In genomic region chr12:109147954-109148353, GRCh38 we compare ENCODE assay signal across 13 cellular contexts. TPM values are rescaled to one million over a fixed set of nuclear protein-coding genes. Genes with fewer than 3 reads are reported as not detected.
A peak's percentile ranks its signal among the peaks of the same experiment; 100 is the strongest.
DNase-seq lines count a peak whose midpoint lies in the region; ATAC-seq and TF ChIP-seq lines count a peak whose summit lies in the region.
"Had no signal": no experiment of that assay in that cellular context is flagged by ENCODE, and none has a peak within 500 bp of the region (broad histone marks: within the 10 kb centered on the region; RNA-seq: fewer than 3 reads in every experiment).

No MANE protein-coding gene starts in this region.

- WGBS in testis, 2 donors, result 45 to 46% methylated on average over 2 of the region's 2 CpGs

- peak overlapping the region in 1 of 2 donors; percentile 66 for H3K27ac ChIP-seq in testis

- no peaks in the 10 kb centered on the region for H3K36me3 Mint-ChIP-seq in stimulated activated effector memory CD8-positive, alpha-beta T cell treated with anti-CD3 and anti-CD28 coated beads, Interleukin-12 subunit alpha, Interleukin-12 subunit beta, amount 100 ng/mL, for 72 hours

- peak; percentile 10 for DNase-seq in NCI-H82 treated with DMSO at 0.1 percent for 48 hours (lab: John Stamatoyannopoulos, UW; ENCODE audit: unreplicated experiment)
- DNase-seq in fibroblast of mammary gland (ENCODE audit: low read depth), result peak; percentile 81
- peak in 1 of 3 donors; percentile 19 for DNase-seq in mucosa of descending colon
- DNase-seq in testis, result peak; percentile 74
- DNase-seq in SHP77 treated with DMSO at 0.1 percent for 48 hours (lab: John Stamatoyannopoulos, UW), result no peak
- no peak for DNase-seq in NCI-H510A treated with DMSO at 0.1 percent for 48 hours (lab: John Stamatoyannopoulos, UW)
- no peak for DNase-seq in stimulated activated effector memory CD8-positive, alpha-beta T cell treated with anti-CD3 and anti-CD28 coated beads, Interleukin-12 subunit alpha, Interleukin-12 subunit beta, amount 100 ng/mL, for 72 hours (ENCODE audit: low spot score in 2 of 2)
- DNase-seq: activated CD4-positive, alpha-beta T cell treated with anti-CD3 and anti-CD28 coated beads, Interleukin-2, amount 50 U/mL, for 48 hours; kidney glomerular epithelial cell; T1000 had no signal

- no peak overlapping the region for H3K4me3 ChIP-seq in fibroblast of mammary gland (ENCODE audit: control insufficient read depth, low read depth, low read length)
- H3K4me3 ChIP-seq in mucosa of descending colon, result no peak overlapping the region
- no peak overlapping the region for H3K4me3 ChIP-seq in testis

- TF ChIP-seq CTCF in fibroblast of mammary gland (conservative IDR thresholded peaks at IDR 0.05; ENCODE audit: control insufficient read depth, insufficient read depth, low read depth, low read length) (no peak), mucosa of descending colon (IDR thresholded peaks at IDR 0.05) (no peak), testis (IDR thresholded peaks at IDR 0.05) (no peak)

- no peaks in the 10 kb centered on the region for H3K9me3 Mint-ChIP-seq in stimulated activated effector memory CD8-positive, alpha-beta T cell treated with anti-CD3 and anti-CD28 coated beads, Interleukin-12 subunit alpha, Interleukin-12 subunit beta, amount 100 ng/mL, for 72 hours
- H3K9me3 Mint-ChIP-seq: neural crest cell had no signal

- no peaks in the 10 kb centered on the region for H3K27me3 ChIP-seq in testis

- H3K27ac Mint-ChIP-seq in stimulated activated effector memory CD8-positive, alpha-beta T cell treated with anti-CD3 and anti-CD28 coated beads, Interleukin-12 subunit alpha, Interleukin-12 subunit beta, amount 100 ng/mL, for 72 hours, result no peak overlapping the region

- H3K4me1 ChIP-seq in mucosa of descending colon (ENCODE audit: low read depth) (no peaks in the 10 kb centered on the region), testis (peaks cover 18% of the 10 kb centered on the region)

- no peaks in the 10 kb centered on the region for H3K36me3 ChIP-seq in mucosa of descending colon (ENCODE audit: low read depth)
- H3K36me3 ChIP-seq in testis (ENCODE audit: low read depth, missing control alignments), result no peaks in the 10 kb centered on the region

- H3K9me3 ChIP-seq in mucosa of descending colon (no peaks in the 10 kb centered on the region), testis (no peaks in the 10 kb centered on the region)

- H3K4me3 Mint-ChIP-seq in stimulated activated effector memory CD8-positive, alpha-beta T cell treated with anti-CD3 and anti-CD28 coated beads, Interleukin-12 subunit alpha, Interleukin-12 subunit beta, amount 100 ng/mL, for 72 hours, result no peak overlapping the region
- H3K4me3 Mint-ChIP-seq: neural crest cell had no signal

- peaks cover 2% of the 10 kb centered on the region for H3K4me1 Mint-ChIP-seq in stimulated activated effector memory CD8-positive, alpha-beta T cell treated with anti-CD3 and anti-CD28 coated beads, Interleukin-12 subunit alpha, Interleukin-12 subunit beta, amount 100 ng/mL, for 72 hours
- H3K4me1 Mint-ChIP-seq: neural crest cell had no signal

- TF ChIP-seq POLR2A in testis (IDR thresholded peaks at IDR 0.05), result no peak

- intact Hi-C loops in mucosa of descending colon (cut with DNase I, micrococcal nuclease) (no loop called here), testis (cut with DNase I; ENCODE audit: low total_unique reads) (no loop called here)

- ATAC-seq in mucosa of descending colon (peak; percentile 14), HG03097 (IDR thresholded peaks at IDR 0.05; ENCODE audit: low FRiP score, unreplicated experiment) (no peak)
- no peak for ATAC-seq in stimulated activated effector memory CD8-positive, alpha-beta T cell treated with anti-CD3 and anti-CD28 coated beads, Interleukin-12 subunit alpha, Interleukin-12 subunit beta, amount 100 ng/mL, for 72 hours
- ATAC-seq: Panc1 had no signal

RNA-seq across cellular contexts. Expression of gene ACACB, which starts 31.6 kb away (rescaled TPM):
- total RNA-seq in mucosa of descending colon (100 to 1,000 TPM in 1 of 3 donors, 10 to 100 TPM in 2; 54.4 to 155 (median 66.3) TPM), testis (10 to 100 TPM; 61.6 to 96.8 TPM)
- 25.5 TPM for polyA plus RNA-seq in testis (ENCODE audit: insufficient read depth, low read depth, low replicate concordance)

RNA-seq across cellular contexts. Expression of gene UNG, which starts 50.6 kb away (rescaled TPM):
- total RNA-seq in mucosa of descending colon (10 to 100 TPM; 22.1 to 39.4 (median 35.6) TPM), testis (10 to 100 TPM; 80.2 to 81.5 TPM)
- polyA plus RNA-seq in testis (ENCODE audit: insufficient read depth, low read depth, low replicate concordance), result 55.3 TPM

RNA-seq across cellular contexts. Expression of gene ALKBH2, which starts 54.7 kb away (rescaled TPM):
- 10 to 100 TPM in 1 of 3 donors, 1 to 10 TPM in 2; 5.8 to 10.1 (median 7.5) TPM for total RNA-seq in mucosa of descending colon
- total RNA-seq in testis, result 10 to 100 TPM; 16.2 to 23.8 TPM
- 16.6 TPM for polyA plus RNA-seq in testis (ENCODE audit: insufficient read depth, low read depth, low replicate concordance)

Comparison
In these comparisons a context has a peak if more than half of its experiments do, and no peak if none do; other contexts are left out.
1. DNase-seq: peak in NCI-H82 treated with DMSO at 0.1 percent for 48 hours (single experiment), fibroblast of mammary gland (single experiment) and testis (single experiment); none in SHP77 treated with DMSO at 0.1 percent for 48 hours (single experiment), NCI-H510A treated with DMSO at 0.1 percent for 48 hours (single experiment) and stimulated activated effector memory CD8-positive, alpha-beta T cell treated with anti-CD3 and anti-CD28 coated beads, Interleukin-12 subunit alpha, Interleukin-12 subunit beta, amount 100 ng/mL, for 72 hours (0 of 2).